In genomic region chr3:123660900-123661299, GRCh38 we compare ENCODE assay signal across 7 cellular contexts.
DNase-seq lines count a peak whose midpoint lies in the region; ATAC-seq and TF ChIP-seq lines count a peak whose summit lies in the region.

No MANE protein-coding gene starts in this region.

- ATAC-seq in GM21515 (IDR thresholded peaks at IDR 0.05; ENCODE audit: unreplicated experiment), result no peak

- no peaks in the 10 kb centered on the region for H3K9me3 Mint-ChIP-seq in mesothelial cell of epicardium
- no peaks in the 10 kb centered on the region for H3K9me3 Mint-ChIP-seq in T-helper 2 cell treated with Interferon-gamma antibody and Interleukin-4, amounts not matched to agents 5 μg/mL and 100 μg/mL, for 36 hours

- H3K4me3 Mint-ChIP-seq in mesothelial cell of epicardium, result no peak overlapping the region
- H3K4me3 Mint-ChIP-seq in T-helper 2 cell treated with Interferon-gamma antibody and Interleukin-4, amounts not matched to agents 5 μg/mL and 100 μg/mL, for 36 hours, result no peak overlapping the region

- H3K27me3 Mint-ChIP-seq in mesothelial cell of epicardium (ENCODE audit: low read depth), result no peaks in the 10 kb centered on the region
- peaks cover 6% of the 10 kb centered on the region for H3K27me3 Mint-ChIP-seq in T-helper 2 cell treated with Interferon-gamma antibody and Interleukin-4, amounts not matched to agents 5 μg/mL and 100 μg/mL, for 36 hours (ENCODE audit: low read depth)

- H3K36me3 Mint-ChIP-seq in mesothelial cell of epicardium, result peaks cover 2% of the 10 kb centered on the region
- no peaks in the 10 kb centered on the region for H3K36me3 Mint-ChIP-seq in T-helper 2 cell treated with Interferon-gamma antibody and Interleukin-4, amounts not matched to agents 5 μg/mL and 100 μg/mL, for 36 hours (ENCODE audit: low read depth)

- no peak for TF ChIP-seq CTCF in mesothelial cell of epicardium (IDR thresholded peaks at IDR 0.05; ENCODE audit: unreplicated experiment)

- DNase-seq in NCI-H2196 (lab: John Stamatoyannopoulos, UW; ENCODE audit: unreplicated experiment), result peak; percentile 88
- peak; percentile 21 for DNase-seq in ecto neural progenitor cell (ENCODE audit: low spot score)
- peak; percentile 65 to 84 for DNase-seq in mesothelial cell of epicardium (ENCODE audit: low spot score in 2 of 2, unreplicated experiment in 2 of 2)
- DNase-seq in ureter (ENCODE audit: low spot score), result peak; percentile 94
- DNase-seq in T-helper 2 cell treated with Interferon-gamma antibody and Interleukin-4, amounts not matched to agents 5 μg/mL and 100 μg/mL, for 36 hours (ENCODE audit: low spot score), result no peak
- no peak for DNase-seq in islet precursor cell

- peak overlapping the region; percentile 94 for H3K27ac Mint-ChIP-seq in mesothelial cell of epicardium
- H3K27ac Mint-ChIP-seq in T-helper 2 cell treated with Interferon-gamma antibody and Interleukin-4, amounts not matched to agents 5 μg/mL and 100 μg/mL, for 36 hours, result no peak overlapping the region

- peaks cover 34% of the 10 kb centered on the region for H3K4me1 Mint-ChIP-seq in mesothelial cell of epicardium
- no peaks in the 10 kb centered on the region for H3K4me1 Mint-ChIP-seq in T-helper 2 cell treated with Interferon-gamma antibody and Interleukin-4, amounts not matched to agents 5 μg/mL and 100 μg/mL, for 36 hours (ENCODE audit: low read depth)

Comparison
In these comparisons a context has a peak if more than half of its experiments do, and no peak if none do; other contexts are left out.
1. DNase-seq: peak in NCI-H2196 (single experiment), ecto neural progenitor cell (single experiment), mesothelial cell of epicardium (2 of 2) and ureter (single experiment); none in T-helper 2 cell treated with Interferon-gamma antibody and Interleukin-4, amounts not matched to agents 5 μg/mL and 100 μg/mL, for 36 hours (single experiment) and islet precursor cell (single experiment).